ENCODE assay signal across 20 cellular contexts in genomic region chr3:73060302-73060723, GRCh38. TPM values are rescaled to one million over a fixed set of nuclear protein-coding genes. Genes with fewer than 3 reads are reported as not detected.
DNase-seq lines count a peak whose midpoint lies in the region; ATAC-seq and TF ChIP-seq lines count a peak whose summit lies in the region.
"Had no signal": no experiment of that assay in that cellular context is flagged by ENCODE, and none has a peak within 500 bp of the region (broad histone marks: within the 10 kb centered on the region; RNA-seq: fewer than 3 reads in every experiment).

No MANE protein-coding gene starts in this region.

- H3K4me3 ChIP-seq in heart left ventricle (no peak overlapping the region), PC-3 (ENCODE audit: low read length) (no peak overlapping the region), fibroblast of mammary gland (ENCODE audit: control insufficient read depth, low read depth, low read length) (no peak overlapping the region)
- H3K4me3 ChIP-seq: colonic mucosa, gastroesophageal sphincter, left lung, mucosa of descending colon, Peyer's patch, thyroid gland had no signal

- H3K9me3 ChIP-seq in heart left ventricle (no peaks in the 10 kb centered on the region), PC-3 (ENCODE audit: low read length) (no peaks in the 10 kb centered on the region)
- H3K9me3 ChIP-seq: colonic mucosa, gastroesophageal sphincter, left lung, mucosa of descending colon, Peyer's patch, thyroid gland had no signal

- no peak overlapping the region for H3K4me2 ChIP-seq in PC-3 (ENCODE audit: low read length)

- H3K9ac ChIP-seq in PC-3 (ENCODE audit: low read length): no peak overlapping the region

- H3K4me1 ChIP-seq in heart left ventricle (peaks cover 0 to 58% (median 16%) of the 10 kb centered on the region in 12 donors), PC-3 (ENCODE audit: insufficient read depth, low read length) (0 out of 2 replicates have a peak, but pooled peaks cover 6% of the 10 kb centered on the region)

- no peaks in the 10 kb centered on the region for H3K27me3 ChIP-seq in heart left ventricle
- no peaks in the 10 kb centered on the region for H3K27me3 ChIP-seq in PC-3 (ENCODE audit: low read length)
- H3K27me3 ChIP-seq: colonic mucosa, gastroesophageal sphincter, left lung, Peyer's patch, thyroid gland had no signal

- TF ChIP-seq POLR2A in heart left ventricle (IDR thresholded peaks at IDR 0.05): no peak

- H3K36me3 ChIP-seq in heart left ventricle (peaks cover 0 to 57% (median 36%) of the 10 kb centered on the region in 9 donors), PC-3 (ENCODE audit: low read depth, low read length) (peaks cover 37% of the 10 kb centered on the region)

- no peak for ATAC-seq in heart left ventricle
- ATAC-seq in Right ventricle myocardium superior (ENCODE audit: poor library complexity): no peak
- ATAC-seq in PC-3: peak; percentile 43
- no peak for ATAC-seq in GM21717 (IDR thresholded peaks at IDR 0.05; ENCODE audit: unreplicated experiment)
- ATAC-seq in HG03025 (IDR thresholded peaks at IDR 0.05; ENCODE audit: low FRiP score, unreplicated experiment): no peak
- ATAC-seq in GM21737 (IDR thresholded peaks at IDR 0.05; ENCODE audit: unreplicated experiment): no peak
- ATAC-seq: gastroesophageal sphincter; left lung; mucosa of descending colon; stimulated activated memory B cell treated with anti-CD40 and anti-IgM and Interleukin-4, amounts not matched to agents 10 μg/mL and 1 μg/mL and 100 μg/mL, for 72 hours had no signal

- no peak for TF ChIP-seq CTCF in heart left ventricle (IDR thresholded peaks at IDR 0.05)
- no peak for TF ChIP-seq CTCF in PC-3 (conservative IDR thresholded peaks at IDR 0.05; ENCODE audit: low read depth, low read length)
- TF ChIP-seq CTCF in fibroblast of mammary gland (conservative IDR thresholded peaks at IDR 0.05; ENCODE audit: control insufficient read depth, insufficient read depth, low read depth, low read length): no peak

- peak overlapping the region in 8 of 12 donors; percentile 6 to 66 (median 29) for H3K27ac ChIP-seq in heart left ventricle
- no peak overlapping the region for H3K27ac ChIP-seq in PC-3 (ENCODE audit: low read length)
- H3K27ac ChIP-seq: colonic mucosa, gastroesophageal sphincter, left lung, Peyer's patch, thyroid gland had no signal

- intact Hi-C loops in heart left ventricle (cut with DNase I): loop anchor here in 2 of 10 donors (2.0 to 5.0 kb wide), 2 partner anchors 103 to 122 kb away; no protein-coding TSS in a partner anchor
- intact Hi-C loops in Right ventricle myocardium superior (cut with DNase I): no loop called here
- intact Hi-C loops in PC-3 (cut with micrococcal nuclease): no loop called here

- H4K20me1 ChIP-seq in PC-3 (ENCODE audit: low read length): peaks cover 29% of the 10 kb centered on the region

- H2AFZ ChIP-seq in PC-3 (ENCODE audit: low read length): no peak overlapping the region

- peaks cover 50% of the 10 kb centered on the region for H3K79me2 ChIP-seq in PC-3 (ENCODE audit: low read length)

- POLR2A ChIA-PET in PC-3 (lab: Charles Lee; ENCODE audit: unreplicated experiment): no interaction called here

- no peaks in the 10 kb centered on the region for H3K9me2 ChIP-seq in PC-3 (replicated peaks; ENCODE audit: low read length)

- CTCF ChIA-PET in PC-3 (lab: Charles Lee): no interaction called here

- 83 to 92% (median 87%) methylated on average over 1 of the region's 1 CpG for WGBS in heart left ventricle, 4 donors

- BruUV-seq in PC-3 (replicated peaks; lab: Mats Ljungman, UMichigan): no TSS peak

- DNase-seq in heart left ventricle (no peak), Right ventricle myocardium superior (no peak), PC-3 (no peak), fibroblast of mammary gland (ENCODE audit: low read depth) (peak; percentile 80), foreskin melanocyte (no peak)
- DNase-seq: ACHN; activated CD8-positive, alpha-beta memory T cell treated with anti-CD3 and anti-CD28 coated beads, Interleukin-2, amount 50 U/mL, for 48 hours; colonic mucosa; left lung; mucosa of descending colon; NCI-H1417; NCI-H2171; Peyer's patch; stimulated activated CD4-positive, alpha-beta T cell treated with anti-CD3 and anti-CD28 coated beads, Interleukin-15, amount 100 ng/mL, for 24 hours; thyroid gland had no signal

- peaks cover 3% of the 10 kb centered on the region for H3F3A ChIP-seq in PC-3 (ENCODE audit: low read length, unreplicated experiment)

RNA-seq across cellular contexts. Expression of gene EBLN2, which starts 1.1 kb away (rescaled TPM):
- total RNA-seq in heart left ventricle (1 to 10 TPM in 5 of 9 donors, under 1 TPM in 4; 0.36 to 2.5 (median 1.1) TPM), Right ventricle myocardium superior (1.2 TPM), PC-3 (2014; rRNA removed) (3.8 and 6.2 TPM in 2 replicates)
- polyA plus RNA-seq in heart left ventricle: 1 to 10 TPM in 1 of 2 donors, under 1 TPM in 1; 0.24 to 1.4 TPM
